31 cellular contexts compared by ENCODE assay signal in genomic region chr10:113589225-113589770, GRCh38. TPM values are rescaled to one million over a fixed set of nuclear protein-coding genes. Genes with fewer than 3 reads are reported as not detected.
"Had no signal": no experiment of that assay in that cellular context is flagged by ENCODE, and none has a peak within 500 bp of the region (broad histone marks: within the 10 kb centered on the region; RNA-seq: fewer than 3 reads in every experiment).

No MANE protein-coding gene starts in this region.

- H3K27me3 ChIP-seq: colonic mucosa, heart left ventricle, hepatocyte, left lung had no signal

- H3K4me3 Mint-ChIP-seq: dendritic cell treated with granulocyte-macrophage colony-stimulating factor and Interleukin-4, amounts not matched to agents 40 ng/mL and 50 ng/mL, for 4 days; effector memory CD8-positive, alpha-beta T cell; endodermal cell; immature natural killer cell; mesothelial cell of epicardium; naive B cell had no signal

- H3K27ac ChIP-seq: colonic mucosa, epithelial cell of prostate, esophagus squamous epithelium, gastroesophageal sphincter, heart left ventricle, hepatocyte, left lung, lower lobe of right lung had no signal

- H3K9me3 Mint-ChIP-seq: dendritic cell treated with granulocyte-macrophage colony-stimulating factor and Interleukin-4, amounts not matched to agents 40 ng/mL and 50 ng/mL, for 4 days; effector memory CD8-positive, alpha-beta T cell; endodermal cell; immature natural killer cell; mesothelial cell of epicardium; naive B cell had no signal

- H3K36me3 ChIP-seq: colonic mucosa, esophagus squamous epithelium, gastroesophageal sphincter, left lung, lower lobe of right lung had no signal

- H3K36me3 Mint-ChIP-seq: immature natural killer cell, mesothelial cell of epicardium, naive B cell had no signal

- H3K4me1 Mint-ChIP-seq: immature natural killer cell, mesothelial cell of epicardium, naive B cell had no signal

- H3K9me3 ChIP-seq: colonic mucosa, esophagus squamous epithelium, gastroesophageal sphincter, heart left ventricle, left lung, lower lobe of right lung, mucosa of descending colon had no signal

- H3K4me3 ChIP-seq: colonic mucosa, esophagus squamous epithelium, gastroesophageal sphincter, heart left ventricle, hepatocyte, left lung, lower lobe of right lung, mucosa of descending colon had no signal

- DNase-seq: colonic mucosa; cortex of kidney; effector CD8-positive, alpha-beta T cell; effector memory CD8-positive, alpha-beta T cell; endodermal cell; erythroblast; esophagus squamous epithelium; foreskin fibroblast; foreskin melanocyte; heart left ventricle; hypothalamus; immature natural killer cell; islet precursor cell; kidney; kidney glomerular epithelial cell; left lung; left ventricle myocardium superior; lower lobe of right lung; mesenchymal stem cell; mucosa of descending colon; naive B cell had no signal

- H3K4me1 ChIP-seq: colonic mucosa, esophagus squamous epithelium, gastroesophageal sphincter, heart left ventricle, left lung, lower lobe of right lung had no signal

- ATAC-seq: effector memory CD8-positive, alpha-beta T cell; esophagus mucosa; gastroesophageal sphincter; heart left ventricle; left lung; left ventricle myocardium superior; lower lobe of right lung; mucosa of descending colon had no signal

- H3K27ac Mint-ChIP-seq: dendritic cell treated with granulocyte-macrophage colony-stimulating factor and Interleukin-4, amounts not matched to agents 40 ng/mL and 50 ng/mL, for 4 days; effector memory CD8-positive, alpha-beta T cell; endodermal cell; immature natural killer cell; mesothelial cell of epicardium; naive B cell had no signal

RNA-seq across cellular contexts. Expression of gene HABP2, which starts 36.4 kb away (rescaled TPM):
- total RNA-seq: dermis microvascular lymphatic vessel endothelial cell, gastroesophageal sphincter, left ventricle myocardium superior, lung microvascular endothelial cell, mesenteric fat pad, mesothelial cell of epicardium, mucosa of descending colon, myocyte had no signal
